ENCODE assay signal across 17 cellular contexts in the genomic region with DNA sequence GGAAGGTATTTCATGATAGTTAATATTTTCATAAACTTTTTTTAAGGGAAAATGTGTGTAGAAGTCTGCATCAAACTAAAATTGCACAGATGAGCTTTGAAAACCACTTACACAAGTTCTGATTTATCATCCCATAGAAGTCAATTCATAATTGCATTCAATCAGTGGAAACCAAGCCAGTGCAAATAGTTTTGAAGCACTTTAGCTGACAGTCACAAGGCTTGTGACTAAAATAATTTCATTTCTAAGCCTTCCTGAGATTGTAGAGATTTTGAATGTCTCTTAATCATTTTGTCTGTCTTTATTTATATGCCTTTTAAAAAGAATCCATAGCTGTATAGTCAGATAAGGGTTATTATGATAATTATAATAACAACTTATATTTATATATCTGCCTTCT. TPM values are rescaled to one million over a fixed set of nuclear protein-coding genes. Genes with fewer than 3 reads are reported as not detected.
DNase-seq lines count a peak whose midpoint lies in the region; FAIRE-seq lines count a peak whose summit lies in the region.
"Had no signal": no experiment of that assay in that cellular context is flagged by ENCODE, and none has a peak within 500 bp of the region (broad histone marks: within the 10 kb centered on the region; RNA-seq: fewer than 3 reads in every experiment).

No MANE protein-coding gene starts in this region.

- H3K4me1 ChIP-seq in endocrine pancreas (ENCODE audit: control insufficient read depth, insufficient read depth, low read length) (peaks cover 23% of the 10 kb centered on the region), skeletal muscle tissue (ENCODE audit: control insufficient read depth in 3 of 3, insufficient read depth in 3 of 3, low read length in 3 of 3) (peaks cover 3 to 26% (median 20%) of the 10 kb centered on the region in 3 donors)
- H3K4me1 ChIP-seq: A549, BLaER1 had no signal

- H3K4me3 ChIP-seq in endocrine pancreas (ENCODE audit: control insufficient read depth, insufficient read depth, low read length) = peak overlapping the region; percentile 14
- peak overlapping the region in 2 of 3 donors; percentile 52 to 56 for H3K4me3 ChIP-seq in skeletal muscle tissue (ENCODE audit: low read length in 3 of 3)
- H3K4me3 ChIP-seq: A549, BLaER1, GM23338 had no signal

- H3K9me3 ChIP-seq in endocrine pancreas (ENCODE audit: control insufficient read depth, low read length) (no peaks in the 10 kb centered on the region), skeletal muscle tissue (ENCODE audit: control insufficient read depth in 3 of 3, low read length in 3 of 3) (no peaks in the 10 kb centered on the region)
- H3K9me3 ChIP-seq: A549, BLaER1 had no signal

- no peaks in the 10 kb centered on the region for H3K36me3 ChIP-seq in endocrine pancreas (ENCODE audit: control insufficient read depth, insufficient read depth, low read length)
- peaks cover 0 to 5% (median 3%) of the 10 kb centered on the region in 3 donors for H3K36me3 ChIP-seq in skeletal muscle tissue (ENCODE audit: control insufficient read depth in 3 of 3, insufficient read depth in 3 of 3, low read length in 3 of 3)

- H3K9ac ChIP-seq in endocrine pancreas (ENCODE audit: control insufficient read depth, insufficient read depth, low read length) (no peak overlapping the region), skeletal muscle tissue (ENCODE audit: low read depth in 1 of 3, low read length in 3 of 3) (peak overlapping the region in 2 of 3 donors; percentile 14 to 39)
- H3K9ac ChIP-seq: BLaER1 had no signal

- peak overlapping the region; percentile 79 for H3K27ac ChIP-seq in skeletal muscle tissue (ENCODE audit: low read depth, low read length)
- H3K27ac ChIP-seq: 22Rv1, A549, BLaER1 had no signal

- H3K27me3 ChIP-seq in endocrine pancreas (ENCODE audit: control insufficient read depth, insufficient read depth, low read length) (no peaks in the 10 kb centered on the region), skeletal muscle tissue (ENCODE audit: control insufficient read depth in 3 of 3, insufficient read depth in 3 of 3, low read length in 3 of 3) (no peaks in the 10 kb centered on the region)
- H3K27me3 ChIP-seq: BLaER1 had no signal

- FAIRE-seq in RCC 7860 (lab: Jason Lieb, UNC) = no peak
- FAIRE-seq: A549, H54, HTR-8/SVneo had no signal

- DNase-seq in NCI-H146 (lab: John Stamatoyannopoulos, UW) = peak; percentile 8
- no peak for DNase-seq in NCI-H146 treated with DMSO at 0.1 percent for 48 hours (lab: John Stamatoyannopoulos, UW; ENCODE audit: unreplicated experiment)
- DNase-seq in NCI-H69 (lab: John Stamatoyannopoulos, UW) = peak; percentile 74
- DNase-seq in MV-4-11 (lab: John Stamatoyannopoulos, UW) = no peak
- no peak for DNase-seq in RCC 7860 (ENCODE audit: low spot score)
- DNase-seq: AML-193; CD4-positive, alpha-beta memory T cell; GF-D8; HFFc6 had no signal

RNA-seq across cellular contexts. Expression of gene EXOC4, which starts 41.4 kb away (rescaled TPM):
- 129 TPM for total RNA-seq in skeletal muscle tissue

Comparison
In these comparisons a context has a peak if more than half of its experiments do, and no peak if none do; other contexts are left out.
1. DNase-seq: peak in NCI-H146 (single experiment) and NCI-H69 (single experiment); none in NCI-H146 treated with DMSO at 0.1 percent for 48 hours (single experiment), MV-4-11 (single experiment) and RCC 7860 (single experiment).